ENCODE assay signal across 13 cellular contexts in the genomic region with DNA sequence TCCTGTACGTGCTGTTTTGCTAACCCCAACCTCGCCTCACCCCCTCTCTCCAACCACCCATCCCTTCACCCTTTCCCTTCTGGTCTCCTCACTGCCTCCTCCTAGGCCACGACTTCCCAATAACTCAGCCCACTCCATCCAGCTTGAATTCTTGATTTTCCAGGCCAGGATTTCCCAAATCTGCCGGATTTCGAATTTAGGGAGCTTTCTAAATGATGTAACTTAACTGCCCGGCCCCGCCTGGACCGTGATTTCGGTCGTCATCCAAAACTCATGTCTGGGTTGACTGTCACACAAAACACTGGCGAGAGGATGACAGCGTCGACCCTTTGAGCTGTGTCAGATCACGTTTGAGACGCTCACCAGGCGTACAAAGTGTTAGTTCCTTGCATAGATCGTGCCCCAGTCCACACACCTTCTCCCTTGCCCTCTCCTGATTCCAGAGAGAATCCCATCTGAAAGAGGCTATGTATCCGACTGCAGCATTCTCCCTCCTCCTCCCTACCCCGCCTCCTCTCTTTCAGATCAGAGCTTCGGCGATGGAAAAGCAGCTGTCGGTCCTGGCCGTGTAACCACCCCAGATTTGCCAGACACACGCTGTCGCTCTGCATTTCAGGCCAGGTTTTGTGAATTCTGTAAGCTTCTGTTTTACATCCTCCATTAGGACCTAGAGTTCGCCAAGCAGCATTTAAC.
A peak's percentile ranks its signal among the peaks of the same experiment; 100 is the strongest.
DNase-seq lines count a peak whose midpoint lies in the region; ATAC-seq and TF ChIP-seq lines count a peak whose summit lies in the region.
"Had no signal": no experiment of that assay in that cellular context is flagged by ENCODE, and none has a peak within 500 bp of the region (broad histone marks: within the 10 kb centered on the region; RNA-seq: fewer than 3 reads in every experiment).

No MANE protein-coding gene starts in this region.

- no peak for TF ChIP-seq CTCF in glutamatergic neuron (IDR thresholded peaks at IDR 0.05; ENCODE audit: partially characterized antibody, unreplicated experiment)

- peak overlapping the region; percentile 87 for H3K4me3 Mint-ChIP-seq in glutamatergic neuron (ENCODE audit: unreplicated experiment)
- H3K4me3 Mint-ChIP-seq: activated CD4-positive, alpha-beta T cell treated with anti-CD3 and anti-CD28 coated beads for 36 hours had no signal

- peaks cover 6% of the 10 kb centered on the region for H3K27me3 Mint-ChIP-seq in glutamatergic neuron (ENCODE audit: unreplicated experiment)

- peaks cover 48% of the 10 kb centered on the region for H3K4me1 Mint-ChIP-seq in glutamatergic neuron (ENCODE audit: low read depth, unreplicated experiment)

- no peaks in the 10 kb centered on the region for H3K36me3 Mint-ChIP-seq in glutamatergic neuron (ENCODE audit: unreplicated experiment)

- ATAC-seq in HG02852 (IDR thresholded peaks at IDR 0.05; ENCODE audit: unreplicated experiment): no peak
- ATAC-seq: activated CD4-positive, alpha-beta T cell treated with anti-CD3 and anti-CD28 coated beads for 36 hours had no signal

- H3K27ac Mint-ChIP-seq in glutamatergic neuron (ENCODE audit: unreplicated experiment): peak overlapping the region; percentile 84
- H3K27ac Mint-ChIP-seq: activated CD4-positive, alpha-beta T cell treated with anti-CD3 and anti-CD28 coated beads for 36 hours had no signal

- DNase-seq in DMS 273 (lab: John Stamatoyannopoulos, UW; ENCODE audit: unreplicated experiment) (peak; percentile 34), DMS 273 treated with DMSO at 0.1 percent for 48 hours (lab: John Stamatoyannopoulos, UW) (no peak), LHCN-M2 (ENCODE audit: low read depth) (peak; percentile 24), glutamatergic neuron (peak; percentile 43), NCI-H2107 treated with DMSO at 0.1 percent for 48 hours (lab: John Stamatoyannopoulos, UW; ENCODE audit: unreplicated experiment) (no peak)
- DNase-seq in activated CD4-positive, alpha-beta T cell treated with anti-CD3 and anti-CD28 coated beads, Interleukin-2, amount 50 U/mL, for 4 hours: no peak
- DNase-seq: activated CD4-positive, alpha-beta T cell treated with anti-CD3 and anti-CD28 coated beads for 36 hours; erythroblast; NCI-H2107; spleen; tibial artery had no signal

- no peaks in the 10 kb centered on the region for H3K9me3 ChIP-seq in neuron (ENCODE audit: low read length)
- H3K9me3 ChIP-seq: spleen, tibial artery had no signal

- H3K4me1 ChIP-seq in neuron (ENCODE audit: insufficient read depth, low read length): no peaks in the 10 kb centered on the region
- H3K4me1 ChIP-seq: tibial artery had no signal

- no peaks in the 10 kb centered on the region for H3K36me3 ChIP-seq in neuron (ENCODE audit: insufficient read depth, low read length)
- H3K36me3 ChIP-seq: spleen, tibial artery had no signal

- peaks cover 20% of the 10 kb centered on the region for H3K9me3 Mint-ChIP-seq in glutamatergic neuron (ENCODE audit: unreplicated experiment)

- H3K27me3 ChIP-seq in neuron (ENCODE audit: insufficient read depth, low read length): peaks cover 60% of the 10 kb centered on the region

- H2AFZ ChIP-seq in neuron (ENCODE audit: low read depth, low read length): no peak overlapping the region

- H3K4me3 ChIP-seq in neuron (ENCODE audit: low read length): peak overlapping the region; percentile 14
- H3K4me3 ChIP-seq: spleen, tibial artery had no signal

Comparison
In these comparisons a context has a peak if more than half of its experiments do, and no peak if none do; other contexts are left out.
1. DNase-seq: peak in DMS 273 (single experiment), LHCN-M2 (single experiment) and glutamatergic neuron (single experiment); none in DMS 273 treated with DMSO at 0.1 percent for 48 hours (single experiment), activated CD4-positive, alpha-beta T cell treated with anti-CD3 and anti-CD28 coated beads, Interleukin-2, amount 50 U/mL, for 4 hours (0 of 2) and NCI-H2107 treated with DMSO at 0.1 percent for 48 hours (single experiment).